ENCODE assay signal across 1 cellular context in genomic region chr22:29265929-29266328, GRCh38.
TF ChIP-seq lines count a peak whose summit lies in the region.

No MANE protein-coding gene starts in this region.

TF ChIP-seq in IMR-90, 13 proteins besides CTCF, POLR2A, EP300 and RAD21:
- TF ChIP-seq CEBPB (IDR thresholded peaks at IDR 0.05; ENCODE audit: low read depth, low read length), result no peak
- no peak for TF ChIP-seq RFX5 (IDR thresholded peaks at IDR 0.05; ENCODE audit: low read depth, low read length)
- no peak for TF ChIP-seq MXI1 (IDR thresholded peaks at IDR 0.05; ENCODE audit: borderline replicate concordance, low read depth, low read length)
- TF ChIP-seq USF2 (IDR thresholded peaks at IDR 0.05; ENCODE audit: low read depth, low read length), result no peak
- TF ChIP-seq BHLHE40 (IDR thresholded peaks at IDR 0.05; ENCODE audit: low read depth, low read length), result no peak
- no peak for TF ChIP-seq RCOR1 (IDR thresholded peaks at IDR 0.05; ENCODE audit: insufficient replicate concordance, low read length)
